In the genomic region with DNA sequence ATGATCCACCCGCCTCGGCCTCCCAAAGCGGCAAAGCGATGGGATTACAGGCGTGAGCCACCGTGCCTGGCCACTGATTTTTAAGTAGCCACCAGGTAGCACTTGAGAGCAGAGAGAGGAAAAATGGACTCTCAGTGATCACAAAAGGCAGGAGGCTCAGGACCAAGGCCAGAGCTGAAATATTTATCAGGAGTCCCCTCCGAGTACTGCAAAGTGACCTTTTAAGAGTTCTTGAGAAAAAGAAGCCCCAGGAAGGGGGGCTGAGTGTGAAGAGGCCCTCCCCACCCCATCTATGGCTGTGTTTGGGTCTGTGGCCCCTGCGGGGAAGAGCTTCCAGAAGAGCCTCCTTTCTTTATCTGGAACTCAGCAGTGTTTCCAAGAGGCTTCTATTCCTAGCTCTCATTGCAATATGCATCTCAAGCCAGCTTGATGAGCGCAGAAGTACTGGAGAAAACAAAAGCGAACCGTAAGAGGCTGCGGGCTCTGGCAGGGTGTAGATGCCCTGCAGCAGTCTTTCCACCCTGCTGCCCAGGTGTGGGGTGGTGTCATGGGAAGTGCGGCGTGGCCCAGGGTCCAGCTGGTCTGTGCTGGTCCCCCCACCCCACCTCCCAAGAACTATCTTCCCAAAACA, we compare ENCODE assay signal across 21 cellular contexts.
A peak's percentile ranks its signal among the peaks of the same experiment; 100 is the strongest.
DNase-seq lines count a peak whose midpoint lies in the region; ATAC-seq and TF ChIP-seq lines count a peak whose summit lies in the region.
"Had no signal": no experiment of that assay in that cellular context is flagged by ENCODE, and none has a peak within 500 bp of the region (broad histone marks: within the 10 kb centered on the region; RNA-seq: fewer than 3 reads in every experiment).

No MANE protein-coding gene starts in this region.

- H3K36me3 Mint-ChIP-seq in T-helper 17 cell (ENCODE audit: low read depth), result peaks cover 5% of the 10 kb centered on the region
- peaks cover 2% of the 10 kb centered on the region for H3K36me3 Mint-ChIP-seq in endodermal cell (ENCODE audit: low read depth)
- peaks cover 0 to 5% (median 0%) of the 10 kb centered on the region in 5 donors for H3K36me3 Mint-ChIP-seq in naive thymus-derived CD4-positive, alpha-beta T cell
- H3K36me3 Mint-ChIP-seq: IgD-negative memory B cell had no signal

- no peaks in the 10 kb centered on the region for H3K9me3 ChIP-seq in T-helper 17 cell (ENCODE audit: control insufficient read depth, low read length, poor library complexity, severe bottlenecking)
- H3K9me3 ChIP-seq in endodermal cell (ENCODE audit: control insufficient read depth, low read length), result peaks cover 46% of the 10 kb centered on the region
- peaks cover 0 to 2% (median under 1%) of the 10 kb centered on the region in 3 experiments for H3K9me3 ChIP-seq in naive thymus-derived CD4-positive, alpha-beta T cell (ENCODE audit: control insufficient read depth in 2 of 3, low read length in 3 of 3)

- peaks cover 21% of the 10 kb centered on the region for H3K27me3 Mint-ChIP-seq in T-helper 17 cell
- H3K27me3 Mint-ChIP-seq in endodermal cell (ENCODE audit: insufficient read depth), result peaks cover 13% of the 10 kb centered on the region
- H3K27me3 Mint-ChIP-seq in naive thymus-derived CD4-positive, alpha-beta T cell, result peaks cover 0 to 9% (median 5%) of the 10 kb centered on the region in 5 donors
- H3K27me3 Mint-ChIP-seq: IgD-negative memory B cell had no signal

- peak overlapping the region; percentile 67 for H3K4me3 Mint-ChIP-seq in T-helper 17 cell
- H3K4me3 Mint-ChIP-seq in endodermal cell, result no peak overlapping the region
- no peak overlapping the region for H3K4me3 Mint-ChIP-seq in naive thymus-derived CD4-positive, alpha-beta T cell

- no peak overlapping the region for H3K4me3 ChIP-seq in endodermal cell (ENCODE audit: low read length)
- no peak overlapping the region for H3K4me3 ChIP-seq in naive thymus-derived CD4-positive, alpha-beta T cell (ENCODE audit: low read length)
- H3K4me3 ChIP-seq: PC-9 had no signal

- 91 to 96% methylated on average over 10 to 14 of the region's 14 CpGs for WGBS in endodermal cell (ENCODE audit: insufficient coverage in 1 of 2, insufficient read length in 1 of 2), 2 experiments

- CTCF ChIA-PET in naive thymus-derived CD4-positive, alpha-beta T cell (lab: Charles Lee), result no interaction called here

- no peak overlapping the region for H3K27ac ChIP-seq in endodermal cell (ENCODE audit: low read depth, low read length)
- no peak overlapping the region for H3K27ac ChIP-seq in naive thymus-derived CD4-positive, alpha-beta T cell (ENCODE audit: low read depth, low read length)
- H3K27ac ChIP-seq: HL-60, PC-9, RWPE1 had no signal

- peak; percentile 48 for TF ChIP-seq CTCF in endodermal cell (conservative IDR thresholded peaks at IDR 0.05)
- TF ChIP-seq CTCF in GM13976 (IDR thresholded peaks at IDR 0.05; ENCODE audit: borderline replicate concordance, control extremely low read depth, extremely low read depth, insufficient read depth, missing control alignments), result no peak

- intact Hi-C loops in Right ventricle myocardium superior (cut with DNase I), result loop anchor here (10.0 kb wide), 1 partner anchor 365 kb away; no protein-coding TSS in a partner anchor
- intact Hi-C loops in left cardiac atrium (cut with DNase I), result no loop called here
- intact Hi-C loops in naive thymus-derived CD4-positive, alpha-beta T cell (cut with micrococcal nuclease), result no loop called here

- POLR2A ChIA-PET in naive thymus-derived CD4-positive, alpha-beta T cell (lab: Charles Lee), result no interaction called here

- ATAC-seq in Right ventricle myocardium superior (ENCODE audit: poor library complexity), result peak; percentile 53
- ATAC-seq in left cardiac atrium, result no peak
- no peak for ATAC-seq in T-helper 17 cell
- ATAC-seq in naive thymus-derived CD4-positive, alpha-beta T cell, result no peak

- no peaks in the 10 kb centered on the region for H3K36me3 ChIP-seq in endodermal cell (ENCODE audit: control insufficient read depth, insufficient read depth, low read length)
- H3K36me3 ChIP-seq in naive thymus-derived CD4-positive, alpha-beta T cell (ENCODE audit: control insufficient read depth in 2 of 3, insufficient read depth in 3 of 3, low read length in 3 of 3), result no peaks in the 10 kb centered on the region

- DNase-seq in Right ventricle myocardium superior (no peak), left cardiac atrium (no peak), T-helper 17 cell (no peak), endodermal cell (peak; percentile 75), GM13976 (ENCODE audit: low spot score) (no peak), AML-193 (lab: John Stamatoyannopoulos, UW) (no peak), NCI-H146 (lab: John Stamatoyannopoulos, UW) (no peak)
- no peak for DNase-seq in naive thymus-derived CD4-positive, alpha-beta T cell
- DNase-seq: Calu3; CD4-positive, alpha-beta T cell; HCEC 1CT; Kasumi-1; NCI-H1105; NCI-H1694; NCI-H2081 treated with DMSO at 0.1 percent for 48 hours; NCI-H510A treated with DMSO at 0.1 percent for 48 hours; NCI-H82; PC-9 had no signal

- no peak overlapping the region for H3K9ac ChIP-seq in endodermal cell (ENCODE audit: extremely low read depth, low read length, poor library complexity, severe bottlenecking)

- H3K4me1 Mint-ChIP-seq in T-helper 17 cell, result peaks cover 8% of the 10 kb centered on the region
- no peaks in the 10 kb centered on the region for H3K4me1 Mint-ChIP-seq in endodermal cell
- peaks cover 0 to 11% (median 0%) of the 10 kb centered on the region in 7 donors for H3K4me1 Mint-ChIP-seq in naive thymus-derived CD4-positive, alpha-beta T cell
- H3K4me1 Mint-ChIP-seq: IgD-negative memory B cell had no signal

- in situ Hi-C loops in GM13976 (cut with MboI; ENCODE audit: low sequenced_read_pairs, unreplicated experiment), result no loop called here

- peaks cover 47% of the 10 kb centered on the region for H3K9me3 Mint-ChIP-seq in endodermal cell
- H3K9me3 Mint-ChIP-seq in naive thymus-derived CD4-positive, alpha-beta T cell, result peaks cover 0 to 13% (median 9%) of the 10 kb centered on the region in 11 donors
- H3K9me3 Mint-ChIP-seq: IgD-negative memory B cell had no signal

- no peaks in the 10 kb centered on the region for H3K27me3 ChIP-seq in endodermal cell (ENCODE audit: control insufficient read depth, insufficient read depth, low read length, poor library complexity, severe bottlenecking)
- no peaks in the 10 kb centered on the region for H3K27me3 ChIP-seq in naive thymus-derived CD4-positive, alpha-beta T cell (ENCODE audit: control insufficient read depth in 2 of 2, insufficient read depth in 2 of 2, low read length in 2 of 2)

- H3K27ac Mint-ChIP-seq in T-helper 17 cell, result peak overlapping the region; percentile 87
- no peak overlapping the region for H3K27ac Mint-ChIP-seq in endodermal cell
- no peak overlapping the region for H3K27ac Mint-ChIP-seq in naive thymus-derived CD4-positive, alpha-beta T cell
- H3K27ac Mint-ChIP-seq: CD4-positive, alpha-beta T cell; IgD-negative memory B cell had no signal

- H3K4me1 ChIP-seq in endodermal cell (ENCODE audit: control insufficient read depth, insufficient read depth, low read length), result no peaks in the 10 kb centered on the region
- H3K4me1 ChIP-seq in naive thymus-derived CD4-positive, alpha-beta T cell (ENCODE audit: control insufficient read depth in 2 of 2, insufficient read depth in 2 of 2, low read length in 2 of 2), result no peaks in the 10 kb centered on the region
